ENCODE assay signal across 10 cellular contexts in genomic region chr2:111072220-111072871, GRCh38. TPM values are rescaled to one million over a fixed set of nuclear protein-coding genes. Genes with fewer than 3 reads are reported as not detected.
A peak's percentile ranks its signal among the peaks of the same experiment; 100 is the strongest.
DNase-seq lines count a peak whose midpoint lies in the region; ATAC-seq, FAIRE-seq and TF ChIP-seq lines count a peak whose summit lies in the region.
"Had no signal": no experiment of that assay in that cellular context is flagged by ENCODE, and none has a peak within 500 bp of the region (broad histone marks: within the 10 kb centered on the region; RNA-seq: fewer than 3 reads in every experiment).

No MANE protein-coding gene starts in this region.

- peak overlapping the region in 2 of 4 donors; percentile 33 to 34 for H3K27ac ChIP-seq in gastrocnemius medialis

- in situ Hi-C loops in gastrocnemius medialis (cut with MboI; ENCODE audit: low sequenced_read_pairs in 4 of 4) = no loop called here

- no peaks in the 10 kb centered on the region for H3K36me3 ChIP-seq in gastrocnemius medialis

- H3K27me3 ChIP-seq in gastrocnemius medialis = no peaks in the 10 kb centered on the region

- H3K4me3 ChIP-seq in gastrocnemius medialis = no peak overlapping the region

- H3K9me3 ChIP-seq in gastrocnemius medialis = peaks cover 0 to 11% (median 0%) of the 10 kb centered on the region in 3 donors

- peaks cover 0 to 5% of the 10 kb centered on the region in 2 donors for H3K4me1 ChIP-seq in gastrocnemius medialis

- intact Hi-C loops in gastrocnemius medialis (cut with DNase I; ENCODE audit: low total_unique reads) = no loop called here

- ATAC-seq in gastrocnemius medialis (peak; percentile 41 to 45), GM19397 (IDR thresholded peaks at IDR 0.05; ENCODE audit: unreplicated experiment) (no peak)

- no peak for TF ChIP-seq POLR2A in gastrocnemius medialis (IDR thresholded peaks at IDR 0.05)

- peak; percentile 97 for FAIRE-seq in RCC 7860 (lab: Jason Lieb, UNC)

- TF ChIP-seq CTCF in gastrocnemius medialis (IDR thresholded peaks at IDR 0.05 in 4 of 5, conservative IDR thresholded peaks at IDR 0.05 in 1 of 5) = no peak

- DNase-seq in GM03348 (ENCODE audit: low spot score) = peak; percentile 35
- peak; percentile 75 for DNase-seq in RCC 7860 (ENCODE audit: low spot score)
- DNase-seq in fibroblast of gingiva (ENCODE audit: low read depth) = peak; percentile 54
- DNase-seq in gastrocnemius medialis = no peak
- DNase-seq in islet precursor cell = no peak
- no peak for DNase-seq in T1000 (lab: John Stamatoyannopoulos, UW)
- no peak for DNase-seq in NCI-H146 (lab: John Stamatoyannopoulos, UW)
- DNase-seq: NCI-H1436 treated with DMSO at 0.1 percent for 48 hours; stimulated activated CD4-positive, alpha-beta T cell treated with anti-CD3 and anti-CD28 coated beads, Interleukin-2, amount 100 ng/mL, for 48 hours had no signal

RNA-seq across cellular contexts. Expression of gene BCL2L11, which starts 48.4 kb away (rescaled TPM):
- 10 to 100 TPM in 2 of 4 donors, 1 to 10 TPM in 2; 4.8 to 18.8 (median 13.7) TPM for total RNA-seq in gastrocnemius medialis

Comparison
In these comparisons a context has a peak if more than half of its experiments do, and no peak if none do; other contexts are left out.
1. DNase-seq: peak in GM03348 (single experiment), RCC 7860 (single experiment) and fibroblast of gingiva (single experiment); none in gastrocnemius medialis (0 of 2), islet precursor cell (single experiment), T1000 (single experiment) and NCI-H146 (single experiment).